In the genomic region with DNA sequence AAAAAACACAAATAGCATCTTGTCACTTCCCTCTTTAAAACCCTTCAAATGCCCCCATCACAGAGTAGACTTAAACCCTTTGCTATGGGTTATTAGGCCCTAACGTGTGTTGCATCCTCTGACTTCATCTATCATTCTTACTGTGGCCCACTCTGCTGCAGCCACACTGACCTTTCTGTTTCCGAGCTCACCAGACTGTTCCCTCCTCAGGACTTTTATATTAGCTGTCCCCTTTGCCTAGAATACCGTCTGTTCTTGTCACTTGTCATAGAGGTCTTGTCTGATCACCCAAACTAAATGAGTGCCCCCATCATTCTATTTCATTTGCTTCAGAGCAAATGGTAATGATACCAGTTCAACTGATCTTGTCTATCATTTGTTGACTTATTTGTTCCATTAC, we compare ENCODE assay signal across 8 cellular contexts. TPM values are rescaled to one million over a fixed set of nuclear protein-coding genes. Genes with fewer than 3 reads are reported as not detected.
DNase-seq lines count a peak whose midpoint lies in the region; ATAC-seq and TF ChIP-seq lines count a peak whose summit lies in the region.

No MANE protein-coding gene starts in this region.

- H3K9ac ChIP-seq in duodenal mucosa (ENCODE audit: low read depth in 1 of 2, low read length in 2 of 2), result peak overlapping the region; percentile 93 to 99

- H3K4me3 Mint-ChIP-seq in nephron progenitor cell, result peak overlapping the region; percentile 93

- peaks cover 36 to 42% of the 10 kb centered on the region in 2 donors for H3K4me1 ChIP-seq in duodenal mucosa (ENCODE audit: control insufficient read depth in 1 of 2, insufficient read depth in 2 of 2, low read length in 2 of 2)

- H3K9me3 ChIP-seq in MG63, result no peaks in the 10 kb centered on the region
- no peaks in the 10 kb centered on the region for H3K9me3 ChIP-seq in duodenal mucosa (ENCODE audit: control insufficient read depth in 1 of 2, low read length in 2 of 2)

- peaks cover under 1% of the 10 kb centered on the region for H3K36me3 Mint-ChIP-seq in nephron progenitor cell (ENCODE audit: low read depth)

- no peaks in the 10 kb centered on the region for H3K9me3 Mint-ChIP-seq in nephron progenitor cell

- POLR2A ChIA-PET in BJ (lab: Charles Lee), result interaction anchor here (0.6 kb wide), 1 partner anchor 202 kb away, joined by 4 read pairs; no protein-coding TSS in a partner anchor
- POLR2A ChIA-PET in GM10248 (lab: Yijun Ruan, JAX), result no interaction called here

- no peak for TF ChIP-seq CTCF in BJ (IDR thresholded peaks at IDR 0.05; ENCODE audit: insufficient read depth, low read depth, low read length)
- no peak for TF ChIP-seq CTCF in nephron progenitor cell (IDR thresholded peaks at IDR 0.05)
- no peak for TF ChIP-seq CTCF in GM10248 (IDR thresholded peaks at IDR 0.05; ENCODE audit: control extremely low read depth, extremely low read depth, low read depth, missing control alignments)

- peaks cover 60% of the 10 kb centered on the region for H3K4me1 Mint-ChIP-seq in nephron progenitor cell

- H3K4me3 ChIP-seq in BJ (ENCODE audit: low read depth, low read length), result peak overlapping the region; percentile 85
- peak overlapping the region; percentile 95 for H3K4me3 ChIP-seq in MG63
- peak overlapping the region; percentile 95 to 96 for H3K4me3 ChIP-seq in duodenal mucosa (ENCODE audit: low read depth in 1 of 2, low read length in 2 of 2)

- DNase-seq in BJ (ENCODE audit: low read depth), result no peak
- no peak for DNase-seq in MG63
- DNase-seq in nephron progenitor cell, result no peak
- no peak for DNase-seq in GM10248 (ENCODE audit: extremely low spot score)
- no peak for DNase-seq in EL

- H3K36me3 ChIP-seq in BJ (ENCODE audit: control insufficient read depth, insufficient read depth, low read length) (no peaks in the 10 kb centered on the region), MG63 (peaks cover 27% of the 10 kb centered on the region), duodenal mucosa (ENCODE audit: control insufficient read depth in 1 of 2, insufficient read depth in 2 of 2, low read length in 2 of 2) (no peaks in the 10 kb centered on the region)

- H3K27me3 Mint-ChIP-seq in nephron progenitor cell (ENCODE audit: low read depth, poor library complexity), result peaks cover 4% of the 10 kb centered on the region

- H3K27me3 ChIP-seq in BJ (ENCODE audit: control insufficient read depth, insufficient read depth, low read length), result no peaks in the 10 kb centered on the region
- H3K27me3 ChIP-seq in MG63, result no peaks in the 10 kb centered on the region
- no peaks in the 10 kb centered on the region for H3K27me3 ChIP-seq in duodenal mucosa (ENCODE audit: control insufficient read depth in 1 of 2, insufficient read depth in 2 of 2, low read length in 2 of 2)

- H3K27ac Mint-ChIP-seq in nephron progenitor cell, result peak overlapping the region; percentile 99

- CTCF ChIA-PET in BJ (lab: Yijun Ruan, JAX) (interaction anchor here (1.2 to 3.6 kb wide), 5 partner anchors 12 to 274 kb away, joined by 3 to 17 read pairs (median 7); no protein-coding TSS in a partner anchor), GM10248 (lab: Yijun Ruan, JAX) (interaction anchor here (1.3 to 5.0 kb wide), 4 partner anchors 13 to 32 kb away, joined by 3 to 29 read pairs (median 17); no protein-coding TSS in a partner anchor)

- H3K27ac ChIP-seq in duodenal mucosa (ENCODE audit: low read depth, low read length), result peak overlapping the region; percentile 98

- no peak for ATAC-seq in GM19463 (IDR thresholded peaks at IDR 0.05; ENCODE audit: unreplicated experiment)
- ATAC-seq in GM19455 (IDR thresholded peaks at IDR 0.05; ENCODE audit: unreplicated experiment), result no peak

RNA-seq across cellular contexts. Expression of a gene that starts 0.9 kb away (rescaled TPM):
- polyA plus RNA-seq in BJ (2011; rRNA removed), result 58.3 and 78.4 TPM in 2 replicates
- polyA minus RNA-seq in BJ (2011; rRNA and poly(A)+ RNA removed), result 126 and 127 TPM in 2 replicates
- 35.2 and 41.3 TPM in 2 replicates for total RNA-seq in MG63 (2014; rRNA removed; shearing (Covaris generic); ENCODE audit: low replicate concordance)

RNA-seq across cellular contexts. Expression of a gene that starts 47.1 kb away (rescaled TPM):
- 22.1 and 25.4 TPM in 2 replicates for polyA plus RNA-seq in BJ (2011; rRNA removed)
- 25.1 and 27.1 TPM in 2 replicates for polyA minus RNA-seq in BJ (2011; rRNA and poly(A)+ RNA removed)
- 29.5 and 38.8 TPM in 2 replicates for total RNA-seq in MG63 (2014; rRNA removed; shearing (Covaris generic); ENCODE audit: low replicate concordance)
